1 cellular context compared by ENCODE assay signal in genomic region chr1:84247425-84248220, GRCh38.
A peak's percentile ranks its signal among the peaks of the same experiment; 100 is the strongest.
TF ChIP-seq lines count a peak whose summit lies in the region.

No MANE protein-coding gene starts in this region.

TF ChIP-seq in K562, 482 proteins besides CTCF, POLR2A, EP300 and RAD21 (continued from another document):
- TF ChIP-seq ZNF318 (IDR thresholded peaks at IDR 0.05; ENCODE audit: borderline replicate concordance in 1 of 2, low read depth in 1 of 2), result peak in 1 of 2 experiments; percentile 72; a peak in 1 of 4 replicates
- 0 out of 2 replicates have a peak, but pooled peaks have one; percentile 15 for TF ChIP-seq GABPA (tag; conservative IDR thresholded peaks at IDR 0.05; ENCODE audit: low read depth)
- TF ChIP-seq FOS (IDR thresholded peaks at IDR 0.05; ENCODE audit: extremely low read depth, insufficient read length), result peak; percentile 0
- no peak for TF ChIP-seq ETS1 (conservative IDR thresholded peaks at IDR 0.05; ENCODE audit: control insufficient read depth, low read depth, low read length)
- TF ChIP-seq CBFA2T3 (IDR thresholded peaks at IDR 0.05), result peak; percentile 52
- peak; percentile 60; the same call in 1 of the 2 replicates for TF ChIP-seq TEAD4 (IDR thresholded peaks at IDR 0.05; ENCODE audit: low read length)
- no peak for TF ChIP-seq TEAD4 (CRISPR knock-in tag; IDR thresholded peaks at IDR 0.05; ENCODE audit: borderline replicate concordance)
- TF ChIP-seq GTF2A2 (tag; IDR thresholded peaks at IDR 0.05), result no peak
- TF ChIP-seq ZNF407 (IDR thresholded peaks at IDR 0.05; ENCODE audit: low read depth), result no peak
- no peak for TF ChIP-seq CREB1 (IDR thresholded peaks at IDR 0.05)
- no peak for TF ChIP-seq CREB1 (CRISPR knock-in tag; IDR thresholded peaks at IDR 0.05)
- TF ChIP-seq MLX (CRISPR knock-in tag; conservative IDR thresholded peaks at IDR 0.05), result no peak
- TF ChIP-seq FOSL1 (tag; conservative IDR thresholded peaks at IDR 0.05), result peak; percentile 94
- TF ChIP-seq NFE2 (IDR thresholded peaks at IDR 0.05; ENCODE audit: low read depth), result peak; percentile 22; the same call in 1 of the 2 replicates
- TF ChIP-seq FOXA3 (CRISPR knock-in tag; conservative IDR thresholded peaks at IDR 0.05 in 1 of 2, IDR thresholded peaks at IDR 0.05 in 1 of 2), result peak; percentile 24 to 27; a peak in 1 of 4 replicates
TF ChIP-seq in K562: peak in this region for 30.
